Comparison of ENCODE assay signal across 9 cellular contexts in the genomic region with DNA sequence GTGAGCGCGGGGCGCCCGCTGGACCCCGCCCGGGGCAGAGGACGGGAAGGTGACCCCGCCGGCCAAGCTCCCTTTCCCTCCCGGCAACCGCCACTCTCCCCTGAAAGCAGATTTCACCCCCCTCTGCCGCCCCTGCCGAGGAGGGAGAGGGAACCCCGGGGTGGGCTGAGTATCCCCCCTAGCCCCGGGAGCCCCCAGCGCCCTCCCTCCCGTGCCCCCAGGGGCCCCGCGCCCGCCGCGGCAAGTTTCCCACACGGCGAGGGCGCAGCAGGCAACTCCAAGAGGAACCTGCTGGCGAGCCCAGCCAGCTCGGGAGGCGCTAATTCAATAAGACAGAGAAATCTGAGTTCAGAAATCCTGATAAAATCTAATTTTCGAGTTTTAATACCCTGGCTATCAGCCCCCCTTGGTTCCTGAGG. TPM values are rescaled to one million over a fixed set of nuclear protein-coding genes. Genes with fewer than 3 reads are reported as not detected.
DNase-seq lines count a peak whose midpoint lies in the region; ATAC-seq and TF ChIP-seq lines count a peak whose summit lies in the region.
"Had no signal": no experiment of that assay in that cellular context is flagged by ENCODE, and none has a peak within 500 bp of the region (broad histone marks: within the 10 kb centered on the region; RNA-seq: fewer than 3 reads in every experiment).

No MANE protein-coding gene starts in this region.

- H3K4me1 ChIP-seq in CD4-positive, CD25-positive, alpha-beta regulatory T cell (ENCODE audit: control insufficient read depth, insufficient read depth, low read length, poor library complexity, severe bottlenecking), result peaks cover 25% of the 10 kb centered on the region
- H3K4me1 ChIP-seq in Loucy (ENCODE audit: insufficient read depth, low read length, poor library complexity, severe bottlenecking) (peaks cover 56% of the 10 kb centered on the region), endocrine pancreas (ENCODE audit: control insufficient read depth, insufficient read depth, low read length) (no peaks in the 10 kb centered on the region), PC-9 (replicated peaks; ENCODE audit: insufficient read depth) (no peaks in the 10 kb centered on the region)

- DNase-seq in CD4-positive, CD25-positive, alpha-beta regulatory T cell, result peak in 1 of 3 donors; percentile 7
- peak; percentile 47 for DNase-seq in nephron progenitor cell
- DNase-seq in PC-9, result no peak
- no peak for DNase-seq in activated CD8-positive, alpha-beta T cell treated with anti-CD3 and anti-CD28 coated beads, Interleukin-2, amount 10 ng/mL, durations not matched to agents 7 days and 5 days
- DNase-seq in NCI-H2081 (lab: John Stamatoyannopoulos, UW), result no peak

- peaks cover 0 to 4% (median 0%) of the 10 kb centered on the region in 7 donors for H3K9me3 Mint-ChIP-seq in CD4-positive, CD25-positive, alpha-beta regulatory T cell
- no peaks in the 10 kb centered on the region for H3K9me3 Mint-ChIP-seq in nephron progenitor cell
- no peaks in the 10 kb centered on the region for H3K9me3 Mint-ChIP-seq in activated CD8-positive, alpha-beta T cell treated with anti-CD3 and anti-CD28 coated beads, Interleukin-2, amount 10 ng/mL, durations not matched to agents 7 days and 5 days (ENCODE audit: insufficient read depth)
- H3K9me3 Mint-ChIP-seq: mesothelial cell of epicardium had no signal

- peaks cover 5% of the 10 kb centered on the region for H3K27me3 ChIP-seq in CD4-positive, CD25-positive, alpha-beta regulatory T cell (ENCODE audit: control insufficient read depth, insufficient read depth, low read length)
- H3K27me3 ChIP-seq in Loucy (ENCODE audit: insufficient read depth, low read length, poor library complexity, severe bottlenecking) (no peaks in the 10 kb centered on the region), endocrine pancreas (ENCODE audit: control insufficient read depth, insufficient read depth, low read length) (no peaks in the 10 kb centered on the region), PC-9 (ENCODE audit: insufficient read depth, low read depth) (peaks cover 88% of the 10 kb centered on the region)

- no peaks in the 10 kb centered on the region for H3K36me3 Mint-ChIP-seq in CD4-positive, CD25-positive, alpha-beta regulatory T cell
- H3K36me3 Mint-ChIP-seq in nephron progenitor cell (ENCODE audit: low read depth), result no peaks in the 10 kb centered on the region
- peaks cover 3% of the 10 kb centered on the region for H3K36me3 Mint-ChIP-seq in activated CD8-positive, alpha-beta T cell treated with anti-CD3 and anti-CD28 coated beads, Interleukin-2, amount 10 ng/mL, durations not matched to agents 7 days and 5 days (ENCODE audit: low read depth)
- H3K36me3 Mint-ChIP-seq: mesothelial cell of epicardium had no signal

- H3K4me2 ChIP-seq in Loucy (ENCODE audit: low read depth, low read length, poor library complexity, severe bottlenecking), result peak overlapping the region; percentile 90
- H3K4me2 ChIP-seq in PC-9, result no peak overlapping the region

- H3K27me3 Mint-ChIP-seq in CD4-positive, CD25-positive, alpha-beta regulatory T cell, result peaks cover 51% of the 10 kb centered on the region
- peaks cover 96% of the 10 kb centered on the region for H3K27me3 Mint-ChIP-seq in nephron progenitor cell (ENCODE audit: low read depth, poor library complexity)
- peaks cover 59% of the 10 kb centered on the region for H3K27me3 Mint-ChIP-seq in activated CD8-positive, alpha-beta T cell treated with anti-CD3 and anti-CD28 coated beads, Interleukin-2, amount 10 ng/mL, durations not matched to agents 7 days and 5 days (ENCODE audit: low read depth)

- no peak overlapping the region for H2AFZ ChIP-seq in Loucy (ENCODE audit: low read length)
- no peak overlapping the region for H2AFZ ChIP-seq in PC-9

- no peaks in the 10 kb centered on the region for H3K9me3 ChIP-seq in CD4-positive, CD25-positive, alpha-beta regulatory T cell (ENCODE audit: control insufficient read depth in 2 of 2, low read length in 2 of 2)
- H3K9me3 ChIP-seq in Loucy (ENCODE audit: insufficient read depth, low read depth, low read length) (no peaks in the 10 kb centered on the region), endocrine pancreas (ENCODE audit: control insufficient read depth, low read length) (no peaks in the 10 kb centered on the region), PC-9 (ENCODE audit: insufficient read depth, low read depth) (no peaks in the 10 kb centered on the region)

- H3K9me2 ChIP-seq in Loucy (replicated peaks; ENCODE audit: low read depth, low read length), result no peaks in the 10 kb centered on the region
- no peaks in the 10 kb centered on the region for H3K9me2 ChIP-seq in PC-9 (ENCODE audit: insufficient read depth)

- H3K4me3 ChIP-seq in CD4-positive, CD25-positive, alpha-beta regulatory T cell (ENCODE audit: low read depth, low read length), result no peak overlapping the region
- H3K4me3 ChIP-seq in Loucy (ENCODE audit: low read length, poor library complexity, severe bottlenecking), result peak overlapping the region; percentile 91
- peak overlapping the region; percentile 8 for H3K4me3 ChIP-seq in endocrine pancreas (ENCODE audit: control insufficient read depth, insufficient read depth, low read length)
- H3K4me3 ChIP-seq in PC-9, result no peak overlapping the region

- CTCF ChIA-PET in PC-9 (lab: Charles Lee), result interaction anchor here (0.5 to 0.6 kb wide), 2 partner anchors 20 to 39 kb away, joined by 4 read pairs; no protein-coding TSS in a partner anchor
- CTCF ChIA-PET in activated CD8-positive, alpha-beta T cell treated with anti-CD3 and anti-CD28 coated beads, Interleukin-2, amount 10 ng/mL, durations not matched to agents 7 days and 5 days (lab: Charles Lee), result interaction anchor here (0.9 to 1.1 kb wide), 3 partner anchors 73 to 90 kb away, joined by 3 to 4 read pairs (median 3); no protein-coding TSS in a partner anchor

- H3K79me2 ChIP-seq in Loucy (ENCODE audit: insufficient read depth, low read length), result peaks cover 64% of the 10 kb centered on the region
- H3K79me2 ChIP-seq in PC-9 (ENCODE audit: low read depth), result no peaks in the 10 kb centered on the region

- H3K9ac ChIP-seq in Loucy (ENCODE audit: low read depth, low read length, poor library complexity, severe bottlenecking) (peak overlapping the region; percentile 87), endocrine pancreas (ENCODE audit: control insufficient read depth, insufficient read depth, low read length) (no peak overlapping the region)

- no peak overlapping the region for H3K27ac ChIP-seq in CD4-positive, CD25-positive, alpha-beta regulatory T cell (ENCODE audit: insufficient read depth, low read length, poor library complexity, severe bottlenecking)
- H3K27ac ChIP-seq in PC-9, result no peak overlapping the region

- BruUV-seq in PC-9 (replicated peaks; lab: Mats Ljungman, UMichigan), result no TSS peak

- H3K4me3 Mint-ChIP-seq in CD4-positive, CD25-positive, alpha-beta regulatory T cell, result peak overlapping the region in 3 of 4 donors; percentile 32 to 81 (median 77)
- peak overlapping the region; percentile 60 for H3K4me3 Mint-ChIP-seq in nephron progenitor cell
- H3K4me3 Mint-ChIP-seq in activated CD8-positive, alpha-beta T cell treated with anti-CD3 and anti-CD28 coated beads, Interleukin-2, amount 10 ng/mL, durations not matched to agents 7 days and 5 days, result no peak overlapping the region

- intact Hi-C loops in PC-9 (cut with micrococcal nuclease; ENCODE audit: unreplicated experiment), result no loop called here

- H3K27ac Mint-ChIP-seq in CD4-positive, CD25-positive, alpha-beta regulatory T cell, result no peak overlapping the region
- no peak overlapping the region for H3K27ac Mint-ChIP-seq in nephron progenitor cell
- no peak overlapping the region for H3K27ac Mint-ChIP-seq in activated CD8-positive, alpha-beta T cell treated with anti-CD3 and anti-CD28 coated beads, Interleukin-2, amount 10 ng/mL, durations not matched to agents 7 days and 5 days
- H3K27ac Mint-ChIP-seq: mesothelial cell of epicardium had no signal

- H3K4me1 Mint-ChIP-seq in CD4-positive, CD25-positive, alpha-beta regulatory T cell, result peaks cover 0 to 18% (median 7%) of the 10 kb centered on the region in 4 donors
- peaks cover 50% of the 10 kb centered on the region for H3K4me1 Mint-ChIP-seq in nephron progenitor cell
- peaks cover 15% of the 10 kb centered on the region for H3K4me1 Mint-ChIP-seq in activated CD8-positive, alpha-beta T cell treated with anti-CD3 and anti-CD28 coated beads, Interleukin-2, amount 10 ng/mL, durations not matched to agents 7 days and 5 days (ENCODE audit: low read depth)

- peaks cover 59% of the 10 kb centered on the region for H4K20me1 ChIP-seq in Loucy (ENCODE audit: insufficient read depth, low read length, poor library complexity, severe bottlenecking)
- no peaks in the 10 kb centered on the region for H4K20me1 ChIP-seq in PC-9 (ENCODE audit: insufficient read depth)

- no peaks in the 10 kb centered on the region for H3K36me3 ChIP-seq in CD4-positive, CD25-positive, alpha-beta regulatory T cell (ENCODE audit: control insufficient read depth, insufficient read depth, low read length)
- H3K36me3 ChIP-seq in Loucy (ENCODE audit: insufficient read depth, low read length), result peaks cover 6% of the 10 kb centered on the region; the same call in 1 of the 2 replicates
- H3K36me3 ChIP-seq in endocrine pancreas (ENCODE audit: control insufficient read depth, insufficient read depth, low read length), result no peaks in the 10 kb centered on the region
- H3K36me3 ChIP-seq in PC-9 (ENCODE audit: low read depth), result no peaks in the 10 kb centered on the region

- H3F3A ChIP-seq in Loucy (ENCODE audit: low read depth) (0 out of 2 replicates have a peak, but pooled peaks cover 5% of the 10 kb centered on the region), PC-9 (ENCODE audit: insufficient read depth, low read depth) (no peaks in the 10 kb centered on the region)

- ATAC-seq in CD4-positive, CD25-positive, alpha-beta regulatory T cell (ENCODE audit: low read depth in 2 of 2), result no peak
- ATAC-seq in activated CD8-positive, alpha-beta T cell treated with anti-CD3 and anti-CD28 coated beads, Interleukin-2, amount 10 ng/mL, durations not matched to agents 7 days and 5 days, result no peak
- no peak for ATAC-seq in GM18870 (IDR thresholded peaks at IDR 0.05; ENCODE audit: unreplicated experiment)

- POLR2A ChIA-PET in PC-9 (lab: Charles Lee; ENCODE audit: unreplicated experiment), result interaction anchor here (0.6 kb wide), 1 partner anchor 775 kb away, joined by 3 read pairs; no protein-coding TSS in a partner anchor
- POLR2A ChIA-PET in activated CD8-positive, alpha-beta T cell treated with anti-CD3 and anti-CD28 coated beads, Interleukin-2, amount 10 ng/mL, durations not matched to agents 7 days and 5 days (lab: Charles Lee), result interaction anchor here (1.0 kb wide), 1 partner anchor 78 kb away, joined by 3 read pairs; no protein-coding TSS in a partner anchor

- TF ChIP-seq CTCF in Loucy (conservative IDR thresholded peaks at IDR 0.05; ENCODE audit: low read length) (no peak), nephron progenitor cell (IDR thresholded peaks at IDR 0.05) (no peak), PC-9 (conservative IDR thresholded peaks at IDR 0.05) (no peak)

RNA-seq across cellular contexts. Expression of a gene that starts 1.6 kb away (rescaled TPM):
- total RNA-seq in CD4-positive, CD25-positive, alpha-beta regulatory T cell, result 14.7 TPM
- 1 to 10 TPM in 2 of 4 donors, under 1 TPM in 2; 0.50 to 1.2 (median 1.1) TPM for polyA plus RNA-seq in CD4-positive, CD25-positive, alpha-beta regulatory T cell
- not detected in 2 replicates for total RNA-seq in PC-9 (2021)
- total RNA-seq in activated CD8-positive, alpha-beta T cell treated with anti-CD3 and anti-CD28 coated beads, Interleukin-2, amount 10 ng/mL, durations not matched to agents 7 days and 5 days, result 1 to 10 TPM; 3.8 to 4.8 TPM

Comparison
In these comparisons a context has a peak if more than half of its experiments do, and no peak if none do; other contexts are left out.
1. H3K4me3 ChIP-seq: peak in Loucy (single experiment) and endocrine pancreas (single experiment); none in CD4-positive, CD25-positive, alpha-beta regulatory T cell (single experiment) and PC-9 (single experiment).